1 cellular context compared by ENCODE assay signal in the genomic region with DNA sequence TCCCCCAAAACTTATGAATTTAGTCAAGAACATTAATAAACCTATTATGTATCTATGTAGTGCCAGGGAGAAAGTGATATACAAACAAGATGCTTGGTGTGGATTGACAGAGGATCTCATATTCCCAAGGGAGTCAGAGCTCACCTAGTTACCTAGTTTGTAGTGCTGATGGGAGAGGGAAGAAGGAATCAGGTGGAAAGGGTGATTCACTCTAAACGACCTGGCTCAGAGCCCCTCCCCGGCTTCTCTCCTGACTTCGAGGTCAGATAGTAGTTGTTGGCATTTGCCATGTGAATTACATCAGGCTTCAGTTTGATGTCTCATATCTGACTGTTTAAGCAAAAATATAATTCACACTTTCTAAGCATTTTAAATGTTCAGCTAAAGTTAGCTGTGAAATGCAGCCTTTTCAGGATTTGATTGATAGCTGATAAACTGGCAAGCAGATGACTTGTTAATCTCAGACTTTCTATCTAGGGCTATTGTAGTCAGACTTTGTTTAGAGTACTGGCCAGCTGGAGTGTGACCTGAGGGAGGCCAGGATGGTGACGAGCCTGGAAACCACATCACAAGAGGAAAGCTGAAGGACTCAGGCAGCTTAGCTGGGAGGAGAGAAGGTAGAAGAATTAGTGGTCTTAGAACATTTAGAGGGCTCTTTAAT.
TF ChIP-seq lines count a peak whose summit lies in the region.

No MANE protein-coding gene starts in this region.

TF ChIP-seq in GM23338, 12 proteins besides CTCF, POLR2A, EP300 and RAD21 (continued from another document):
- TF ChIP-seq ZNF462 (CRISPR knock-in tag; IDR thresholded peaks at IDR 0.05): no peak
